Comparison of ENCODE assay signal across 1 cellular context in the genomic region with DNA sequence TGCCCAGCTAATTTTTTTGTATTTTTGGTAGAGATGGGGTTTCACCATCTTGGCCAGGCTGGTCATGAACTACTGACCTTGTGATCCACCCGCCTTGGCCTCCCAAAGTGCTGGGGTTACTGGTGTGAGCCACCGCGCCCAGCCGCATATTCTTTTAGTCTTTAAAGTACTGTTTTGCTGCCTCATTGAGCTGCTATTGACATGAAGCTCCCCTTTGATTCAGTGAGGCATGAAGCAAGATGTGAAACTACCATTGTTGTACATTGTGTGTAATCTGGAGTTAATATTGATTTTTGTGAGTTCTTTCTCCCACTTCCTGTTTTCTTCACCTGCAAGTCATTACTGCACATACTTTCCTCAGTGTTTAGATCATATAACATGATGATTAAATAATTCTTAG.
TF ChIP-seq lines count a peak whose summit lies in the region.

No MANE protein-coding gene starts in this region.

TF ChIP-seq in HepG2, 621 proteins besides CTCF, POLR2A, EP300 and RAD21 (continued from another document and continues in another):
- TF ChIP-seq ZNF18 (CRISPR knock-in tag; IDR thresholded peaks at IDR 0.05; ENCODE audit: insufficient replicate concordance) (no peak), U2AF1 (optimal IDR thresholded peaks at IDR 0.05; ENCODE audit: low read depth, low read length) (no peak), TEAD3 (CRISPR knock-in tag; optimal IDR thresholded peaks at IDR 0.05; ENCODE audit: borderline replicate concordance) (peak; percentile 83), SRY (CRISPR knock-in tag; IDR thresholded peaks at IDR 0.05) (no peak), NONO (IDR thresholded peaks at IDR 0.05) (no peak), NONO (CRISPR knock-in tag; conservative IDR thresholded peaks at IDR 0.05) (no peak), ARNT2 (CRISPR knock-in tag; IDR thresholded peaks at IDR 0.05; ENCODE audit: low read depth) (no peak), NFE2L2 (IDR thresholded peaks at IDR 0.05; ENCODE audit: low read length) (peak; percentile 51; the same call in 1 of the 2 replicates), THRA (CRISPR knock-in tag; IDR thresholded peaks at IDR 0.05; ENCODE audit: borderline replicate concordance) (peak; percentile 51; the same call in 1 of the 2 replicates), SETDB1 (CRISPR knock-in tag; IDR thresholded peaks at IDR 0.05; ENCODE audit: borderline replicate concordance) (no peak), TRIM22 (IDR thresholded peaks at IDR 0.05) (no peak), NFKB2 (CRISPR knock-in tag; IDR thresholded peaks at IDR 0.05; ENCODE audit: borderline replicate concordance) (no peak), ELF3 (CRISPR knock-in tag; IDR thresholded peaks at IDR 0.05) (peak; percentile 93), MXD3 (CRISPR knock-in tag; IDR thresholded peaks at IDR 0.05) (no peak), ATF3 (CRISPR knock-in tag; IDR thresholded peaks at IDR 0.05) (no peak), PCBP2 (optimal IDR thresholded peaks at IDR 0.05; ENCODE audit: low read depth, low read length, poor library complexity, severe bottlenecking) (no peak), FOXK1 (CRISPR knock-in tag; IDR thresholded peaks at IDR 0.05; ENCODE audit: borderline replicate concordance, low read depth) (peak; percentile 80; the same call in 1 of the 2 replicates), AFF4 (CRISPR knock-in tag; IDR thresholded peaks at IDR 0.05) (no peak), POLR2AphosphoS5 (IDR thresholded peaks at IDR 0.05; ENCODE audit: low read depth, low read length) (no peak), KDM2A (CRISPR knock-in tag; IDR thresholded peaks at IDR 0.05; ENCODE audit: borderline replicate concordance, low read depth) (no peak; the same call in 1 of the 2 replicates), TBX2 (CRISPR knock-in tag; IDR thresholded peaks at IDR 0.05; ENCODE audit: borderline replicate concordance) (peak; percentile 67; the same call in 1 of the 2 replicates), SNRNP70 (IDR thresholded peaks at IDR 0.05; ENCODE audit: low read depth, low read length) (no peak), ZNF841 (CRISPR knock-in tag; IDR thresholded peaks at IDR 0.05; ENCODE audit: borderline replicate concordance) (no peak), RNF219 (CRISPR knock-in tag; IDR thresholded peaks at IDR 0.05) (no peak), ZNF7 (CRISPR knock-in tag; IDR thresholded peaks at IDR 0.05) (no peak), TBP (CRISPR knock-in tag; IDR thresholded peaks at IDR 0.05) (no peak), GTF3A (CRISPR knock-in tag; conservative IDR thresholded peaks at IDR 0.05) (no peak)
- TF ChIP-seq, protein P1, sequence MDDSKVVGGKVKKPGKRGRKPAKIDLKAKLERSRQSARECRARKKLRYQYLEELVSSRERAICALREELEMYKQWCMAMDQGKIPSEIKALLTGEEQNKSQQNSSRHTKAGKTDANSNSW (CRISPR knock-in tag; IDR thresholded peaks at IDR 0.05; ENCODE audit: borderline replicate concordance), result no peak
- TF ChIP-seq, protein P2, sequence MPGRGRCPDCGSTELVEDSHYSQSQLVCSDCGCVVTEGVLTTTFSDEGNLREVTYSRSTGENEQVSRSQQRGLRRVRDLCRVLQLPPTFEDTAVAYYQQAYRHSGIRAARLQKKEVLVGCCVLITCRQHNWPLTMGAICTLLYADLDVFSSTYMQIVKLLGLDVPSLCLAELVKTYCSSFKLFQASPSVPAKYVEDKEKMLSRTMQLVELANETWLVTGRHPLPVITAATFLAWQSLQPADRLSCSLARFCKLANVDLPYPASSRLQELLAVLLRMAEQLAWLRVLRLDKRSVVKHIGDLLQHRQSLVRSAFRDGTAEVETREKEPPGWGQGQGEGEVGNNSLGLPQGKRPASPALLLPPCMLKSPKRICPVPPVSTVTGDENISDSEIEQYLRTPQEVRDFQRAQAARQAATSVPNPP (CRISPR knock-in tag; IDR thresholded peaks at IDR 0.05), result no peak
- TF ChIP-seq, protein P3, sequence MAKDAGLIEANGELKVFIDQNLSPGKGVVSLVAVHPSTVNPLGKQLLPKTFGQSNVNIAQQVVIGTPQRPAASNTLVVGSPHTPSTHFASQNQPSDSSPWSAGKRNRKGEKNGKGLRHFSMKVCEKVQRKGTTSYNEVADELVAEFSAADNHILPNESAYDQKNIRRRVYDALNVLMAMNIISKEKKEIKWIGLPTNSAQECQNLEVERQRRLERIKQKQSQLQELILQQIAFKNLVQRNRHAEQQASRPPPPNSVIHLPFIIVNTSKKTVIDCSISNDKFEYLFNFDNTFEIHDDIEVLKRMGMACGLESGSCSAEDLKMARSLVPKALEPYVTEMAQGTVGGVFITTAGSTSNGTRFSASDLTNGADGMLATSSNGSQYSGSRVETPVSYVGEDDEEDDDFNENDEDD (CRISPR knock-in tag; IDR thresholded peaks at IDR 0.05; ENCODE audit: borderline replicate concordance), result no peak
- TF ChIP-seq, protein P4, sequence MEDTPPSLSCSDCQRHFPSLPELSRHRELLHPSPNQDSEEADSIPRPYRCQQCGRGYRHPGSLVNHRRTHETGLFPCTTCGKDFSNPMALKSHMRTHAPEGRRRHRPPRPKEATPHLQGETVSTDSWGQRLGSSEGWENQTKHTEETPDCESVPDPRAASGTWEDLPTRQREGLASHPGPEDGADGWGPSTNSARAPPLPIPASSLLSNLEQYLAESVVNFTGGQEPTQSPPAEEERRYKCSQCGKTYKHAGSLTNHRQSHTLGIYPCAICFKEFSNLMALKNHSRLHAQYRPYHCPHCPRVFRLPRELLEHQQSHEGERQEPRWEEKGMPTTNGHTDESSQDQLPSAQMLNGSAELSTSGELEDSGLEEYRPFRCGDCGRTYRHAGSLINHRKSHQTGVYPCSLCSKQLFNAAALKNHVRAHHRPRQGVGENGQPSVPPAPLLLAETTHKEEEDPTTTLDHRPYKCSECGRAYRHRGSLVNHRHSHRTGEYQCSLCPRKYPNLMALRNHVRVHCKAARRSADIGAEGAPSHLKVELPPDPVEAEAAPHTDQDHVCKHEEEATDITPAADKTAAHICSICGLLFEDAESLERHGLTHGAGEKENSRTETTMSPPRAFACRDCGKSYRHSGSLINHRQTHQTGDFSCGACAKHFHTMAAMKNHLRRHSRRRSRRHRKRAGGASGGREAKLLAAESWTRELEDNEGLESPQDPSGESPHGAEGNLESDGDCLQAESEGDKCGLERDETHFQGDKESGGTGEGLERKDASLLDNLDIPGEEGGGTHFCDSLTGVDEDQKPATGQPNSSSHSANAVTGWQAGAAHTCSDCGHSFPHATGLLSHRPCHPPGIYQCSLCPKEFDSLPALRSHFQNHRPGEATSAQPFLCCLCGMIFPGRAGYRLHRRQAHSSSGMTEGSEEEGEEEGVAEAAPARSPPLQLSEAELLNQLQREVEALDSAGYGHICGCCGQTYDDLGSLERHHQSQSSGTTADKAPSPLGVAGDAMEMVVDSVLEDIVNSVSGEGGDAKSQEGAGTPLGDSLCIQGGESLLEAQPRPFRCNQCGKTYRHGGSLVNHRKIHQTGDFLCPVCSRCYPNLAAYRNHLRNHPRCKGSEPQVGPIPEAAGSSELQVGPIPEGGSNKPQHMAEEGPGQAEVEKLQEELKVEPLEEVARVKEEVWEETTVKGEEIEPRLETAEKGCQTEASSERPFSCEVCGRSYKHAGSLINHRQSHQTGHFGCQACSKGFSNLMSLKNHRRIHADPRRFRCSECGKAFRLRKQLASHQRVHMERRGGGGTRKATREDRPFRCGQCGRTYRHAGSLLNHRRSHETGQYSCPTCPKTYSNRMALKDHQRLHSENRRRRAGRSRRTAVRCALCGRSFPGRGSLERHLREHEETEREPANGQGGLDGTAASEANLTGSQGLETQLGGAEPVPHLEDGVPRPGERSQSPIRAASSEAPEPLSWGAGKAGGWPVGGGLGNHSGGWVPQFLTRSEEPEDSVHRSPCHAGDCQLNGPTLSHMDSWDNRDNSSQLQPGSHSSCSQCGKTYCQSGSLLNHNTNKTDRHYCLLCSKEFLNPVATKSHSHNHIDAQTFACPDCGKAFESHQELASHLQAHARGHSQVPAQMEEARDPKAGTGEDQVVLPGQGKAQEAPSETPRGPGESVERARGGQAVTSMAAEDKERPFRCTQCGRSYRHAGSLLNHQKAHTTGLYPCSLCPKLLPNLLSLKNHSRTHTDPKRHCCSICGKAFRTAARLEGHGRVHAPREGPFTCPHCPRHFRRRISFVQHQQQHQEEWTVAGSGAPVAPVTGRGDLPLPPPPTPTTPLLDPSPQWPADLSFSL (CRISPR knock-in tag; IDR thresholded peaks at IDR 0.05), result peak; percentile 96
- TF ChIP-seq, protein P5, sequence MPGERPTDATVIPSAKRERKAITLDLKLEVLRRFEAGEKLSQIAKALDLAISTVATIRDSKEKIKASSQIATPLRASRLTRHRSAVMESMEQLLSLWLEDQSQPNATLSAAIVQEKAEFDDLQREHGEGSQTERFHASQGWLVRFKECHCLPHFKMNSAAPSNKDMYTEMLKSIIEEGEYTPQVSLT (CRISPR knock-in tag; IDR thresholded peaks at IDR 0.05; ENCODE audit: borderline replicate concordance, low read depth), result no peak
- TF ChIP-seq, protein P6, sequence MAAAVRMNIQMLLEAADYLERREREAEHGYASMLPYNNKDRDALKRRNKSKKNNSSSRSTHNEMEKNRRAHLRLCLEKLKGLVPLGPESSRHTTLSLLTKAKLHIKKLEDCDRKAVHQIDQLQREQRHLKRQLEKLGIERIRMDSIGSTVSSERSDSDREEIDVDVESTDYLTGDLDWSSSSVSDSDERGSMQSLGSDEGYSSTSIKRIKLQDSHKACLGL (CRISPR knock-in tag; IDR thresholded peaks at IDR 0.05), result no peak
